ENCODE assay signal across 1 cellular context in the genomic region with DNA sequence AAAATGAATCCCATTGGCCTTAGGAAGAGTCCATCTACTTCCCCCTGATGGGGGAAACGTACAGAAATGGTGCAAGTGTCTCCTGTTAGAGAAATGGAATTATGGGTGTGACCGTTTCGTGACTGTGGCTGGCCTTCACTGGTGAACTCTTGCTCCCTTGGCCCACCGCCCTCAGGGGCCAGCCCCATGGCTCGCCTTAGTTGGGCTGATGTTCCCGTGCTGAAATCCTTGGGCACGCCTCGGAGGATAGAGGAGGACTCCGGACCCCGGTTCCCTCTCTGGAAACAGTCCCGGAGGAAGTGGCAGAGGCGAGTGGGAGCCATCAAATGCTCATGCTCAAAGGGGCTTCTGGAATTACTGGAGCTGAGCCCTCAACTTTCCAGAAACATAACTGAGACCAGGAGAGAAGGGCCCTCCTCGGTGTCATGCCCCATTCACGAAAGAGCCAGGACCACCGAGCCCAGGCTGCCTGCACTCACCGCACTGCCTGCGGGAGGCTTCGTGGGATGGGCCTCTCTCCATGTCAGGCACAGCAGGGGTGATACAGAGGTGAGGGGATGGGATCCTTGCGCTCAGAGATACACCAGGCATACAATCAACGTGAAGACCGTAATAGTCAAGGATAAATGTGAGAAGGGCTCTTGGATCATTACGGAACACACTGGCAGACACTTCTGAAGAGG.
TF ChIP-seq lines count a peak whose summit lies in the region.

No MANE protein-coding gene starts in this region.

TF ChIP-seq in K562, 482 proteins besides CTCF, POLR2A, EP300 and RAD21 (continued from another document):
- TF ChIP-seq, protein P1, sequence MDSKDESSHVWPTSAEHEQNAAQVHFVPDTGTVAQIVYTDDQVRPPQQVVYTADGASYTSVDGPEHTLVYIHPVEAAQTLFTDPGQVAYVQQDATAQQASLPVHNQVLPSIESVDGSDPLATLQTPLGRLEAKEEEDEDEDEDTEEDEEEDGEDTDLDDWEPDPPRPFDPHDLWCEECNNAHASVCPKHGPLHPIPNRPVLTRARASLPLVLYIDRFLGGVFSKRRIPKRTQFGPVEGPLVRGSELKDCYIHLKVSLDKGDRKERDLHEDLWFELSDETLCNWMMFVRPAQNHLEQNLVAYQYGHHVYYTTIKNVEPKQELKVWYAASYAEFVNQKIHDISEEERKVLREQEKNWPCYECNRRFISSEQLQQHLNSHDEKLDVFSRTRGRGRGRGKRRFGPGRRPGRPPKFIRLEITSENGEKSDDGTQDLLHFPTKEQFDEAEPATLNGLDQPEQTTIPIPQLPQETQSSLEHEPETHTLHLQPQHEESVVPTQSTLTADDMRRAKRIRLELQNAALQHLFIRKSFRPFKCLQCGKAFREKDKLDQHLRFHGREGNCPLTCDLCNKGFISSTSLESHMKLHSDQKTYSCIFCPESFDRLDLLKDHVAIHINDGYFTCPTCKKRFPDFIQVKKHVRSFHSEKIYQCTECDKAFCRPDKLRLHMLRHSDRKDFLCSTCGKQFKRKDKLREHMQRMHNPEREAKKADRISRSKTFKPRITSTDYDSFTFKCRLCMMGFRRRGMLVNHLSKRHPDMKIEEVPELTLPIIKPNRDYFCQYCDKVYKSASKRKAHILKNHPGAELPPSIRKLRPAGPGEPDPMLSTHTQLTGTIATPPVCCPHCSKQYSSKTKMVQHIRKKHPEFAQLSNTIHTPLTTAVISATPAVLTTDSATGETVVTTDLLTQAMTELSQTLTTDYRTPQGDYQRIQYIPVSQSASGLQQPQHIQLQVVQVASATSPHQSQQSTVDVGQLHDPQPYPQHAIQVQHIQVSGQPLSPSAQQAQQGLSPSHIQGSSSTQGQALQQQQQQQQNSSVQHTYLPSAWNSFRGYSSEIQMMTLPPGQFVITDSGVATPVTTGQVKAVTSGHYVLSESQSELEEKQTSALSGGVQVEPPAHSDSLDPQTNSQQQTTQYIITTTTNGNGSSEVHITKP (IDR thresholded peaks at IDR 0.05; ENCODE audit: partially characterized antibody), result peak; percentile 73
- no peak for TF ChIP-seq ZNF354B (CRISPR knock-in tag; IDR thresholded peaks at IDR 0.05)
